10 cellular contexts compared by ENCODE assay signal in the genomic region with DNA sequence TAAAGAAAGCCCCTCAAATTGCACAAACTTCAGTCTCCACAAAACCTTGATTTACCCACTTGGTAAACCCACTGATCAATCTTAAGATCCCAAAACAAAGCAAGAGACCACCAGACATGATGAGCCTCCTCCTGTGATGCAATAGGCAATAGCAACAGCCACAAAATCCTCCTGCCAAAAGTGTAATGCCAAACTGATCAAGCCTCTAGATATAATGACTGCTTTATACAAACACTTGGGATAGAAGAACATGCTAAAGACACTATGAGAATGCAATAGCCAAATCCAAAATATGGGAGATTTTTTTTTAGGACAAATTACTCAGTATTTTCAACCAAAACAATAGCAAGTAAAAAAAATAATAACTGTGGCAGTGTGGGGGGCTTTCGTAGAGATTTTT.
"Had no signal": no experiment of that assay in that cellular context is flagged by ENCODE, and none has a peak within 500 bp of the region (broad histone marks: within the 10 kb centered on the region; RNA-seq: fewer than 3 reads in every experiment).

No MANE protein-coding gene starts in this region.

- H3K4me3 ChIP-seq: GM23338 had no signal

- ATAC-seq: GM23338, HepG2 had no signal

- DNase-seq: H9, HCEC 1CT, HFFc6, KBM-7 had no signal

- H3K4me3 Mint-ChIP-seq: GM23338, H9, HFFc6 had no signal

- H3K4me1 Mint-ChIP-seq: GM23338 had no signal

- H3K27ac ChIP-seq: HL-60, KMS-11 had no signal

- H3K9ac ChIP-seq: KMS-11 had no signal

- H2AFZ ChIP-seq: GM23338 had no signal

- H3K4me2 ChIP-seq: GM23338, KMS-11 had no signal

- FAIRE-seq: H1, H54, HepG2 had no signal

- H3K27ac Mint-ChIP-seq: GM23338, H9, HFFc6 had no signal
